In genomic region chr9:6410653-6411052, GRCh38 we compare ENCODE assay signal across 12 cellular contexts.
"Had no signal": no experiment of that assay in that cellular context is flagged by ENCODE, and none has a peak within 500 bp of the region (broad histone marks: within the 10 kb centered on the region; RNA-seq: fewer than 3 reads in every experiment).

No MANE protein-coding gene starts in this region.

- DNase-seq: activated CD4-positive, alpha-beta T cell treated with anti-CD3 and anti-CD28 coated beads, Interleukin-2, amount 10 ng/mL, durations not matched to agents 7 days and 5 days; activated CD8-positive, alpha-beta memory T cell treated with anti-CD3 and anti-CD28 coated beads for 24 hours; activated naive CD4-positive, alpha-beta T cell treated with anti-CD3 and anti-CD28 coated beads for 36 hours; esophagus squamous epithelium; foreskin keratinocyte; heart left ventricle; naive thymus-derived CD8-positive, alpha-beta T cell; posterior cingulate gyrus; tibial artery; WERI-Rb-1 had no signal

- H3K27me3 Mint-ChIP-seq: activated T-helper 17 cell treated with anti-CD3 and anti-CD28 coated beads, Interleukin-2, amount 50 U/mL, for 72 hours; naive thymus-derived CD8-positive, alpha-beta T cell had no signal

- H3K4me1 Mint-ChIP-seq: activated T-helper 17 cell treated with anti-CD3 and anti-CD28 coated beads, Interleukin-2, amount 50 U/mL, for 72 hours had no signal

- H3K4me3 Mint-ChIP-seq: activated CD4-positive, alpha-beta T cell treated with anti-CD3 and anti-CD28 coated beads, Interleukin-2, amount 10 ng/mL, durations not matched to agents 7 days and 5 days; activated naive CD4-positive, alpha-beta T cell treated with anti-CD3 and anti-CD28 coated beads for 36 hours; activated T-helper 17 cell treated with anti-CD3 and anti-CD28 coated beads, Interleukin-2, amount 50 U/mL, for 72 hours had no signal

- H3K36me3 ChIP-seq: esophagus squamous epithelium, heart left ventricle, tibial artery, vagina had no signal

- H3K27ac Mint-ChIP-seq: activated naive CD4-positive, alpha-beta T cell treated with anti-CD3 and anti-CD28 coated beads for 36 hours; activated T-helper 17 cell treated with anti-CD3 and anti-CD28 coated beads, Interleukin-2, amount 50 U/mL, for 72 hours had no signal

- H3K27ac ChIP-seq: esophagus squamous epithelium, foreskin keratinocyte, heart left ventricle, tibial artery, vagina, WERI-Rb-1 had no signal

- H3K4me3 ChIP-seq: esophagus squamous epithelium, heart left ventricle, tibial artery, vagina had no signal

- H3K9me3 ChIP-seq: esophagus squamous epithelium, heart left ventricle, tibial artery, vagina had no signal

- H3K27me3 ChIP-seq: esophagus squamous epithelium, foreskin keratinocyte, vagina had no signal

- ATAC-seq: activated T-helper 17 cell treated with anti-CD3 and anti-CD28 coated beads, Interleukin-2, amount 50 U/mL, for 72 hours; foreskin keratinocyte; heart left ventricle; naive thymus-derived CD8-positive, alpha-beta T cell had no signal

- H3K9me3 Mint-ChIP-seq: activated CD4-positive, alpha-beta T cell treated with anti-CD3 and anti-CD28 coated beads, Interleukin-2, amount 10 ng/mL, durations not matched to agents 7 days and 5 days; activated naive CD4-positive, alpha-beta T cell treated with anti-CD3 and anti-CD28 coated beads for 36 hours; activated T-helper 17 cell treated with anti-CD3 and anti-CD28 coated beads, Interleukin-2, amount 50 U/mL, for 72 hours had no signal
